In genomic region chr11:126257144-126257543, GRCh38 we compare ENCODE assay signal across 1 cellular context.
TF ChIP-seq lines count a peak whose summit lies in the region.

No MANE protein-coding gene starts in this region.

TF ChIP-seq in WTC11, 78 proteins besides CTCF, POLR2A, EP300 and RAD21 (continued from another document):
- TF ChIP-seq AR (CRISPR knock-in tag; IDR thresholded peaks at IDR 0.05), result no peak
TF ChIP-seq in WTC11: peak in this region for 0.
